Comparison of ENCODE assay signal across 9 cellular contexts in genomic region chr2:9703085-9703641, GRCh38.
DNase-seq lines count a peak whose midpoint lies in the region; ATAC-seq and TF ChIP-seq lines count a peak whose summit lies in the region.
"Had no signal": no experiment of that assay in that cellular context is flagged by ENCODE, and none has a peak within 500 bp of the region (broad histone marks: within the 10 kb centered on the region; RNA-seq: fewer than 3 reads in every experiment).

No MANE protein-coding gene starts in this region.

- H3K36me3 Mint-ChIP-seq in central memory CD8-positive, alpha-beta T cell (ENCODE audit: insufficient read depth) = peaks cover 11% of the 10 kb centered on the region
- H3K36me3 Mint-ChIP-seq: brain had no signal

- no peaks in the 10 kb centered on the region for H3K79me1 ChIP-seq in neuronal stem cell (ENCODE audit: low read depth, low read length)

- H3K27me3 ChIP-seq in neuronal stem cell (ENCODE audit: control insufficient read depth in 3 of 3, insufficient read depth in 3 of 3, low read depth in 1 of 3, low read length in 3 of 3) (no peaks in the 10 kb centered on the region), sigmoid colon (no peaks in the 10 kb centered on the region)

- no peak overlapping the region for H4K8ac ChIP-seq in neuronal stem cell (ENCODE audit: low read depth, low read length)

- peak overlapping the region; percentile 94 for H3K27ac Mint-ChIP-seq in central memory CD8-positive, alpha-beta T cell (ENCODE audit: low read depth)

- H3K4me1 Mint-ChIP-seq in central memory CD8-positive, alpha-beta T cell = peaks cover 73% of the 10 kb centered on the region

- DNase-seq in AG04449 (ENCODE audit: low read depth, low spot score) (peak; percentile 44), LoVo (ENCODE audit: low spot score) (peak; percentile 64), neuronal stem cell (ENCODE audit: low spot score) (no peak), middle frontal gyrus (ENCODE audit: extremely low spot score, low spot score) (no peak), sigmoid colon (no peak), retina (no peak)
- DNase-seq in activated CD4-positive, alpha-beta T cell treated with anti-CD3 and anti-CD28 coated beads for 4 hours = peak; percentile 68 to 81
- peak; percentile 78 to 97 for DNase-seq in central memory CD8-positive, alpha-beta T cell (ENCODE audit: low spot score in 2 of 2)

- no peak for TF ChIP-seq POLR2A in sigmoid colon (IDR thresholded peaks at IDR 0.05)

- WGBS in neuronal stem cell (ENCODE audit: extremely low coverage in 2 of 2, insufficient read length in 2 of 2, insufficient replicate concordance in 1 of 2), 2 donors = no CpG with 5 or more reads among the region's 10 CpGs
- WGBS in sigmoid colon, 2 donors = 25 to 42% methylated on average over 10 of the region's 10 CpGs

- H3K9me3 ChIP-seq in neuronal stem cell (replicated peaks in 1 of 2; ENCODE audit: control insufficient read depth in 2 of 2, insufficient read depth in 1 of 2, low read depth in 1 of 2, low read length in 2 of 2) (no peaks in the 10 kb centered on the region), sigmoid colon (no peaks in the 10 kb centered on the region)

- no peaks in the 10 kb centered on the region for H3K36me3 ChIP-seq in neuronal stem cell (replicated peaks in 1 of 2; ENCODE audit: control insufficient read depth in 2 of 2, insufficient read depth in 2 of 2, low read length in 2 of 2)
- no peaks in the 10 kb centered on the region for H3K36me3 ChIP-seq in sigmoid colon

- no peak overlapping the region for H2BK120ac ChIP-seq in neuronal stem cell (ENCODE audit: low read depth, low read length)

- H2BK12ac ChIP-seq in neuronal stem cell (ENCODE audit: low read length) = no peak overlapping the region

- H3K9me3 Mint-ChIP-seq in central memory CD8-positive, alpha-beta T cell = peaks cover 10% of the 10 kb centered on the region

- H3K4me3 ChIP-seq in AG04449 (ENCODE audit: low read depth, low read length) = no peak overlapping the region
- H3K4me3 ChIP-seq in neuronal stem cell (ENCODE audit: low read length in 2 of 2) = no peak overlapping the region
- H3K4me3 ChIP-seq in sigmoid colon = no peak overlapping the region

- H3K27me3 Mint-ChIP-seq in central memory CD8-positive, alpha-beta T cell = no peaks in the 10 kb centered on the region

- H2BK15ac ChIP-seq in neuronal stem cell (ENCODE audit: low read length) = no peak overlapping the region

- peak; percentile 93 for ATAC-seq in central memory CD8-positive, alpha-beta T cell (replicated peaks; ENCODE audit: extremely low read depth, poor library complexity, severe bottlenecking)

- no peak overlapping the region for H2AK5ac ChIP-seq in neuronal stem cell (ENCODE audit: low read depth, low read length)

- H3K18ac ChIP-seq in neuronal stem cell (ENCODE audit: low read length) = peak overlapping the region; percentile 11

- no peak overlapping the region for H2BK5ac ChIP-seq in neuronal stem cell (ENCODE audit: low read length)

- TF ChIP-seq EP300 in sigmoid colon (IDR thresholded peaks at IDR 0.05) = no peak

- POLR2A ChIA-PET in AG04449 (lab: Yijun Ruan, JAX) = interaction anchor here (0.6 to 1.7 kb wide), 5 partner anchors 15 to 245 kb away, joined by 3 to 7 read pairs (median 3); partner anchors contain the start of gene YWHAQ

- TF ChIP-seq CTCF in AG04449 (IDR thresholded peaks at IDR 0.05; ENCODE audit: insufficient read depth, low read length, missing control alignments) (no peak), sigmoid colon (IDR thresholded peaks at IDR 0.05) (no peak)

- H3K14ac ChIP-seq in neuronal stem cell (ENCODE audit: low read length) = no peak overlapping the region

- CTCF ChIA-PET in AG04449 (lab: Yijun Ruan, JAX) = interaction anchor here (0.8 to 1.9 kb wide), 5 partner anchors 11 to 67 kb away, joined by 3 to 6 read pairs (median 3); no protein-coding TSS in a partner anchor

- no peak overlapping the region for H3K4me2 ChIP-seq in neuronal stem cell (ENCODE audit: insufficient read depth, low read length, poor library complexity, severe bottlenecking)

- H3K27ac ChIP-seq in neuronal stem cell (replicated peaks; ENCODE audit: low read length) (no peak overlapping the region), sigmoid colon (no peak overlapping the region)

- no peak overlapping the region for H4K91ac ChIP-seq in neuronal stem cell (ENCODE audit: low read depth, low read length, poor library complexity)

- H3K4me1 ChIP-seq in neuronal stem cell (ENCODE audit: control insufficient read depth in 2 of 2, insufficient read depth in 1 of 2, low read depth in 1 of 2, low read length in 2 of 2) (peaks cover 3 to 12% of the 10 kb centered on the region in 2 donors), sigmoid colon (peaks cover 0 to 10% (median 5%) of the 10 kb centered on the region in 4 donors)

- H3K4me3 Mint-ChIP-seq in central memory CD8-positive, alpha-beta T cell = peak overlapping the region; percentile 54
- H3K4me3 Mint-ChIP-seq: brain had no signal

- no peak overlapping the region for H3K9ac ChIP-seq in neuronal stem cell (ENCODE audit: low read depth, low read length, poor library complexity)

- H3K4ac ChIP-seq in neuronal stem cell (ENCODE audit: low read length) = no peak overlapping the region

- no peak overlapping the region for H3K23ac ChIP-seq in neuronal stem cell (ENCODE audit: low read depth, low read length, poor library complexity)

- H2AFZ ChIP-seq in neuronal stem cell (ENCODE audit: low read length) = no peak overlapping the region

- intact Hi-C loops in sigmoid colon (cut with DNase I) = no loop called here

Comparison
In these comparisons a context has a peak if more than half of its experiments do, and no peak if none do; other contexts are left out.
1. DNase-seq: peak in AG04449 (single experiment), LoVo (single experiment), activated CD4-positive, alpha-beta T cell treated with anti-CD3 and anti-CD28 coated beads for 4 hours (2 of 2) and central memory CD8-positive, alpha-beta T cell (2 of 2); none in neuronal stem cell (single experiment), middle frontal gyrus (single experiment), sigmoid colon (single experiment) and retina (single experiment).